In genomic region chr4:10104211-10104990, GRCh38 we compare ENCODE assay signal across 8 cellular contexts. TPM values are rescaled to one million over a fixed set of nuclear protein-coding genes. Genes with fewer than 3 reads are reported as not detected.
A peak's percentile ranks its signal among the peaks of the same experiment; 100 is the strongest.
DNase-seq lines count a peak whose midpoint lies in the region; ATAC-seq, FAIRE-seq and TF ChIP-seq lines count a peak whose summit lies in the region.

No MANE protein-coding gene starts in this region.

- FAIRE-seq in GM19239 (lab: Jason Lieb, UNC): no peak

- no peak for DNase-seq in coronary artery (ENCODE audit: low spot score)
- DNase-seq in naive thymus-derived CD8-positive, alpha-beta T cell: no peak
- no peak for DNase-seq in NCI-H2081 (lab: John Stamatoyannopoulos, UW)
- DNase-seq in GDM1 (lab: John Stamatoyannopoulos, UW): no peak
- no peak for DNase-seq in GM19239 (ENCODE audit: insufficient read length, low spot score)
- no peak for DNase-seq in activated CD4-positive, CD25-positive, alpha-beta regulatory T cell treated with anti-CD3 and anti-CD28 coated beads, Interleukin-2, amount 50 U/mL, for 72 hours

- H2AFZ ChIP-seq in ACC112 (ENCODE audit: low read length, unreplicated experiment): no peak overlapping the region

- H3K4me1 ChIP-seq in ACC112 (ENCODE audit: control insufficient read depth, insufficient read depth, low read length, unreplicated experiment): peaks cover 71% of the 10 kb centered on the region

- H3K4me3 ChIP-seq in ACC112 (ENCODE audit: low read depth, low read length) (peak overlapping the region; percentile 67; the same call in 1 of the 2 replicates), coronary artery (peak overlapping the region; percentile 46)

- no peaks in the 10 kb centered on the region for H3K27me3 Mint-ChIP-seq in naive thymus-derived CD8-positive, alpha-beta T cell

- H3K27ac Mint-ChIP-seq in naive thymus-derived CD8-positive, alpha-beta T cell: peak overlapping the region; percentile 89 to 96 (median 92)

- H3K4me1 Mint-ChIP-seq in naive thymus-derived CD8-positive, alpha-beta T cell: peaks cover 76 to 100% (median 98%) of the 10 kb centered on the region in 4 donors

- H3K36me3 Mint-ChIP-seq in naive thymus-derived CD8-positive, alpha-beta T cell: peaks cover 0 to 82% (median 4%) of the 10 kb centered on the region in 3 donors

- H3K9me3 Mint-ChIP-seq in naive thymus-derived CD8-positive, alpha-beta T cell: no peaks in the 10 kb centered on the region

- peaks cover 93% of the 10 kb centered on the region for H3K79me2 ChIP-seq in ACC112 (ENCODE audit: control insufficient read depth, insufficient read depth, low read length, unreplicated experiment)

- POLR2A ChIA-PET in naive thymus-derived CD8-positive, alpha-beta T cell (lab: Charles Lee): interaction anchor here (1.0 to 17.3 kb wide), 3 partner anchors 10 to 17 kb away, joined by 3 to 349 read pairs (median 3); partner anchors contain the start of gene WDR1

- H3K36me3 ChIP-seq in ACC112 (ENCODE audit: insufficient read depth, low read length): peaks cover 44% of the 10 kb centered on the region

- peak overlapping the region; percentile 90 for H3K27ac ChIP-seq in ACC112 (ENCODE audit: low read depth, low read length)
- H3K27ac ChIP-seq in coronary artery: peak overlapping the region; percentile 90 to 94

- H3K4me3 Mint-ChIP-seq in naive thymus-derived CD8-positive, alpha-beta T cell: peak overlapping the region; percentile 53 to 94 (median 79)

- no peaks in the 10 kb centered on the region for H3K27me3 ChIP-seq in ACC112 (ENCODE audit: insufficient read depth, low read length)

- TF ChIP-seq CTCF in coronary artery (IDR thresholded peaks at IDR 0.05): no peak

- peak; percentile 46 for ATAC-seq in HG02870 (IDR thresholded peaks at IDR 0.05; ENCODE audit: unreplicated experiment)
- no peak for ATAC-seq in naive thymus-derived CD8-positive, alpha-beta T cell

RNA-seq across cellular contexts. Expression of gene WDR1, which starts 12.2 kb away (rescaled TPM):
- total RNA-seq in naive thymus-derived CD8-positive, alpha-beta T cell: 100 to 1,000 TPM; 295 to 300 TPM
- polyA plus RNA-seq in naive thymus-derived CD8-positive, alpha-beta T cell: 100 to 1,000 TPM; 304 to 378 (median 322) TPM
